ENCODE assay signal across 11 cellular contexts in the genomic region with DNA sequence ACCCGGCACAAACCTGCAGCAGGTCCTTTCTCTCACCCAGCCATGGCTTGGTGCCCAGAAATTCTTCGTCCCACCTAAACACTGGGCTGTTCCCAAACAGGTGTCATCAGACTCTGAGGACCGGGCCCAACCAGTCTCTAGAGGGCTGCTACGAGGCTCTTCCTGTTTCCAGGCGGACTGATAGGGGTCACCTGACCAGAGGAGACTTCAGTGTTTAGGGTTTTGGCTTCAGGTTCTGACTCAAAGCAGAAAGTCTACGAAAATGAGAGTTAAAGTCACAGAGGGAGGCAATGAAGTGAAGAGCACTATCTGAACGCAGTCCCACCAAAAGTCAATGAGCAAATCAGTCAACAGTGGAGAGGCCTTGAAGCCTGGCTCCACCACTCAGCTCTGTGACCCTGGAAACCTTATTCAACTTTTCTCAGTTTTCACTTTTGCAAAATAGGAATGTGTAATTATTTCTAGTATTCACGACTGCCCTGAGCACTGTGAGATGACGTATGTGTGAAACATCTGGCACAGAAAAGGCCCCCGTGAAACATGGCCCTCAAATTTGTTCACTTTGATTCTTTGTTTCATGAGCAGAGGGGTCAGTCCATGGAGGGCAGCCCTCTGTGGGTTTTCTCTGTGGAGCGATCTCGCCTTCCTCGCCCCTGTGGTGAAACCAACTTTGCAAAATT.
DNase-seq lines count a peak whose midpoint lies in the region; ATAC-seq and TF ChIP-seq lines count a peak whose summit lies in the region.
"Had no signal": no experiment of that assay in that cellular context is flagged by ENCODE, and none has a peak within 500 bp of the region (broad histone marks: within the 10 kb centered on the region; RNA-seq: fewer than 3 reads in every experiment).

No MANE protein-coding gene starts in this region.

- ATAC-seq in GM18870 (IDR thresholded peaks at IDR 0.05; ENCODE audit: unreplicated experiment) (peak; percentile 98), GM21576 (IDR thresholded peaks at IDR 0.05; ENCODE audit: unreplicated experiment) (peak; percentile 93), HG03280 (IDR thresholded peaks at IDR 0.05; ENCODE audit: unreplicated experiment) (peak; percentile 95), right cardiac atrium (peak; percentile 46 to 49), T-cell (replicated peaks in 1 of 4) (no peak)

- H3K27ac ChIP-seq in right cardiac atrium (ENCODE audit: low read length) (no peak overlapping the region), sigmoid colon (no peak overlapping the region)
- H3K27ac ChIP-seq: adrenal gland had no signal

- H3K4me3 ChIP-seq in right cardiac atrium (ENCODE audit: low read length) (no peak overlapping the region), sigmoid colon (no peak overlapping the region)
- H3K4me3 ChIP-seq: adrenal gland had no signal

- H3K27me3 ChIP-seq in right cardiac atrium (ENCODE audit: control insufficient read depth, insufficient read depth) (no peaks in the 10 kb centered on the region), sigmoid colon (no peaks in the 10 kb centered on the region)
- H3K27me3 ChIP-seq: adrenal gland had no signal

- H3K4me1 Mint-ChIP-seq in nephron progenitor cell: no peaks in the 10 kb centered on the region
- H3K4me1 Mint-ChIP-seq in T-cell: no peaks in the 10 kb centered on the region

- H3K4me1 ChIP-seq in right cardiac atrium (ENCODE audit: control insufficient read depth, insufficient read depth, low read length) (peaks cover 9% of the 10 kb centered on the region), sigmoid colon (no peaks in the 10 kb centered on the region)
- H3K4me1 ChIP-seq: adrenal gland had no signal

- H3K9me3 ChIP-seq in right cardiac atrium (ENCODE audit: control insufficient read depth, low read length) (no peaks in the 10 kb centered on the region), sigmoid colon (no peaks in the 10 kb centered on the region)
- H3K9me3 ChIP-seq: adrenal gland had no signal

- TF ChIP-seq EP300 in sigmoid colon (IDR thresholded peaks at IDR 0.05): no peak

- CTCF ChIA-PET in T-cell (lab: Charles Lee): no interaction called here

- TF ChIP-seq CTCF in nephron progenitor cell (IDR thresholded peaks at IDR 0.05): no peak
- TF ChIP-seq CTCF in sigmoid colon (IDR thresholded peaks at IDR 0.05): no peak

- DNase-seq in right cardiac atrium (peak in 1 of 3 donors; percentile 40), nephron progenitor cell (no peak), ecto neural progenitor cell (ENCODE audit: low spot score) (no peak), T-cell (no peak), sigmoid colon (no peak)
- DNase-seq: activated CD4-positive, CD25-positive, alpha-beta regulatory T cell treated with anti-CD3 and anti-CD28 coated beads, Interleukin-2, amount 50 U/mL, for 72 hours; adrenal gland; stimulated activated naive CD4-positive, alpha-beta T cell had no signal

- H3K4me3 Mint-ChIP-seq in nephron progenitor cell (no peak overlapping the region), T-cell (no peak overlapping the region)

- intact Hi-C loops in right cardiac atrium (cut with DNase I) (no loop called here), sigmoid colon (cut with DNase I) (no loop called here)

- no peak overlapping the region for H3K27ac Mint-ChIP-seq in nephron progenitor cell
- H3K27ac Mint-ChIP-seq in T-cell: no peak overlapping the region

- POLR2A ChIA-PET in T-cell (lab: Charles Lee): no interaction called here

- H3K36me3 ChIP-seq in sigmoid colon: no peaks in the 10 kb centered on the region
- H3K36me3 ChIP-seq: adrenal gland had no signal

- no peak for TF ChIP-seq POLR2A in sigmoid colon (IDR thresholded peaks at IDR 0.05)

- no peaks in the 10 kb centered on the region for H3K9me3 Mint-ChIP-seq in nephron progenitor cell
- H3K9me3 Mint-ChIP-seq in T-cell: no peaks in the 10 kb centered on the region

- H3K36me3 Mint-ChIP-seq in nephron progenitor cell (ENCODE audit: low read depth) (no peaks in the 10 kb centered on the region), T-cell (no peaks in the 10 kb centered on the region)

- H3K27me3 Mint-ChIP-seq in nephron progenitor cell (ENCODE audit: low read depth, poor library complexity) (peaks cover 6% of the 10 kb centered on the region), T-cell (peaks cover 0 to under 1% of the 10 kb centered on the region in 2 donors)

- WGBS in right cardiac atrium: 61% methylated on average over 13 of the region's 13 CpGs
- 64 to 68% methylated on average over 13 of the region's 13 CpGs for WGBS in sigmoid colon, 2 donors

Comparison
In these comparisons a context has a peak if more than half of its experiments do, and no peak if none do; other contexts are left out.
1. ATAC-seq: peak in GM18870 (single experiment), GM21576 (single experiment), HG03280 (single experiment) and right cardiac atrium (2 of 2); none in T-cell (0 of 4).